In the genomic region with DNA sequence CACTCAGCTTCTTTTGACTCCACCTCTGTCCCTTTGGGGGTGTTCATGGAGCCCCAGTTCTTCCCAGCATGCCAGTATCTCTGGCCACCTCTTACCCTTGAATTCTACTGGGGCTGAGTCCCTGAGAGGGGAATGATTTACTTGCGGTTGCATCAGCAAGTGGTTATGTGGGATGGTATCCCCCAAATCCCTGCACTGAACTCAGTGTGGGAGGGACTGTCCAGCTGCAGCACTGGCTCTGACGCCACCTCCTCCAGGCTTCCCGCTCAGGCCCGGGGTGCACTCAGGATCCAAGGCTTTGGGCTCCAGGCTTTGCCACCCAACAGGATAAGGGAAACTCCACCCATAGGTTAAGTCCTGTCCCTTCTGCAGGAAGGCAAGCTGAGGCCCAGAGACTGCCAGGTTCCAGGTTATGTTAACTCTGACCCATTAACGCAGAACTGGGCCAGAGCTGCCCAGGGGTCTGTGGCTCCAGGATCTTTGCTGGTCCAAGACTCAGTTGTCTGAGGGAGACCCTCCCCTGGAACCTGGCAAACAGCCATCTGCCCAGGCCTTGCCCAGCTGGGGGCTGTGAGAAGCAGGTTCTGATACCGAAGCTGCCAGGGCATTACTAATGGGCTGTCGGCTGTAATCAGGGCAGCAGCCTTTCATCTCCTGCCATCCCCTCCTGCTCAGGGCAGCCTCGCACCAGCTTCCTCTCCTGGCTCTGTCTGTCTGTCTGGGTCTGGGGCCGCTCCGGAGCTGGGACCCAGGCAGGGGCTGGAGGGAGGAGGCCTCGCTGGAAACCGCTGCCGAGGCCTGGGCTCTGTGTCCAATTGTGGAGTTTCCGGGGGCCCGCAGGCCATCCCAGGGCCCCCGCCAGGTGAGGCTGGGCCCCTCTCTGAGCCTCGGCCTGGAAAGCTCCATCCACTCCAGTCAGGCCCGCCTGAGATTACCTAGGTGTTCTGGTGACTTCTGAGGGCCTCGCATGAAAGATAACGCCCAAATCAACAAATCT, we compare ENCODE assay signal across 1 cellular context.
TF ChIP-seq lines count a peak whose summit lies in the region.

No MANE protein-coding gene starts in this region.

TF ChIP-seq in SK-N-SH, 30 proteins besides CTCF, POLR2A, EP300 and RAD21 (continued from another document):
- TF ChIP-seq, protein P1, sequence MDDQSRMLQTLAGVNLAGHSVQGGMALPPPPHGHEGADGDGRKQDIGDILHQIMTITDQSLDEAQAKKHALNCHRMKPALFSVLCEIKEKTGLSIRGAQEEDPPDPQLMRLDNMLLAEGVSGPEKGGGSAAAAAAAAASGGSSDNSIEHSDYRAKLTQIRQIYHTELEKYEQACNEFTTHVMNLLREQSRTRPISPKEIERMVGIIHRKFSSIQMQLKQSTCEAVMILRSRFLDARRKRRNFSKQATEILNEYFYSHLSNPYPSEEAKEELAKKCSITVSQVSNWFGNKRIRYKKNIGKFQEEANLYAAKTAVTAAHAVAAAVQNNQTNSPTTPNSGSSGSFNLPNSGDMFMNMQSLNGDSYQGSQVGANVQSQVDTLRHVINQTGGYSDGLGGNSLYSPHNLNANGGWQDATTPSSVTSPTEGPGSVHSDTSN (IDR thresholded peaks at IDR 0.05) = no peak
- no peak for TF ChIP-seq NFIC (IDR thresholded peaks at IDR 0.05; ENCODE audit: borderline replicate concordance)
- TF ChIP-seq GABPA (IDR thresholded peaks at IDR 0.05; ENCODE audit: low read depth) = no peak
- no peak for TF ChIP-seq RFX5 (IDR thresholded peaks at IDR 0.05; ENCODE audit: low read length)
- TF ChIP-seq FOXJ3 (CRISPR knock-in tag; IDR thresholded peaks at IDR 0.05) = peak; percentile 59; the same call in 1 of the 2 replicates
